In genomic region chr3:69084668-69085542, GRCh38 we compare ENCODE assay signal across 8 cellular contexts. TPM values are rescaled to one million over a fixed set of nuclear protein-coding genes. Genes with fewer than 3 reads are reported as not detected.
DNase-seq lines count a peak whose midpoint lies in the region; ATAC-seq and TF ChIP-seq lines count a peak whose summit lies in the region.

ARL6IP5 (plus strand) TSS chr3:69084937; CDS start chr3:69085048, 111 bp downstream.

- peaks cover 81% of the 10 kb centered on the region for H3K4me1 ChIP-seq in DOHH2 (ENCODE audit: control insufficient read depth, low read length)

- peak within 1 kb of the TSS; percentile 95 for H3K4me2 ChIP-seq in DOHH2 (ENCODE audit: low read length)

- H3K36me3 Mint-ChIP-seq in nephron progenitor cell (ENCODE audit: low read depth), result peaks cover 7% of the 10 kb centered on the region

- peaks cover 2% of the 10 kb centered on the region for H3K27me3 Mint-ChIP-seq in nephron progenitor cell (ENCODE audit: low read depth, poor library complexity)
- no peaks in the 10 kb centered on the region for H3K27me3 Mint-ChIP-seq in stimulated activated naive CD8-positive, alpha-beta T cell treated with anti-CD3 and anti-CD28 coated beads, Interleukin-15, amount 100 ng/mL, for 72 hours

- H3K4me3 Mint-ChIP-seq in nephron progenitor cell, result peak within 1 kb of the TSS; percentile 95
- H3K4me3 Mint-ChIP-seq in stimulated activated naive CD8-positive, alpha-beta T cell treated with anti-CD3 and anti-CD28 coated beads, Interleukin-15, amount 100 ng/mL, for 72 hours, result peak within 1 kb of the TSS; percentile 89 to 95

- H3K27me3 ChIP-seq in DOHH2 (ENCODE audit: control insufficient read depth, low read length), result no peaks in the 10 kb centered on the region

- H3K36me3 ChIP-seq in DOHH2 (ENCODE audit: control insufficient read depth, low read length), result no peaks in the 10 kb centered on the region; the same call in 1 of the 2 replicates

- H3K9me3 Mint-ChIP-seq in nephron progenitor cell, result no peaks in the 10 kb centered on the region
- H3K9me3 Mint-ChIP-seq in stimulated activated naive CD8-positive, alpha-beta T cell treated with anti-CD3 and anti-CD28 coated beads, Interleukin-15, amount 100 ng/mL, for 72 hours, result no peaks in the 10 kb centered on the region

- DNase-seq in LHCN-M2 (ENCODE audit: low read depth) (peak; percentile 92), SHP77 (lab: John Stamatoyannopoulos, UW) (peak; percentile 79 to 90), fibroblast of the aortic adventitia (ENCODE audit: low read depth) (peak; percentile 95), nephron progenitor cell (peak; percentile 89)
- DNase-seq in activated effector memory CD4-positive, alpha-beta T cell treated with Interleukin-2 at 50 U/mL for 16 hours, result peak; percentile 85
- DNase-seq in stimulated activated naive CD8-positive, alpha-beta T cell treated with anti-CD3 and anti-CD28 coated beads, Interleukin-15, amount 100 ng/mL, for 72 hours, result peak; percentile 87 to 94

- TF ChIP-seq CTCF in DOHH2 (IDR thresholded peaks at IDR 0.05; ENCODE audit: low read depth, low read length, poor library complexity, severe bottlenecking), result no peak
- TF ChIP-seq CTCF in fibroblast of the aortic adventitia (IDR thresholded peaks at IDR 0.05; ENCODE audit: insufficient read depth, low read length), result no peak
- TF ChIP-seq CTCF in nephron progenitor cell (IDR thresholded peaks at IDR 0.05), result no peak

- H3K4me1 Mint-ChIP-seq in nephron progenitor cell, result peaks cover 66% of the 10 kb centered on the region
- peaks cover 64% of the 10 kb centered on the region for H3K4me1 Mint-ChIP-seq in stimulated activated naive CD8-positive, alpha-beta T cell treated with anti-CD3 and anti-CD28 coated beads, Interleukin-15, amount 100 ng/mL, for 72 hours

- peaks cover 30% of the 10 kb centered on the region for H3F3A ChIP-seq in DOHH2 (ENCODE audit: control insufficient read depth, insufficient read depth)

- no peak within 1 kb of the TSS for H3K27ac Mint-ChIP-seq in nephron progenitor cell
- H3K27ac Mint-ChIP-seq in stimulated activated naive CD8-positive, alpha-beta T cell treated with anti-CD3 and anti-CD28 coated beads, Interleukin-15, amount 100 ng/mL, for 72 hours, result peak within 1 kb of the TSS; percentile 96 to 97

- H3K9me3 ChIP-seq in DOHH2 (ENCODE audit: control insufficient read depth, insufficient read depth, low read length), result no peaks in the 10 kb centered on the region

- H3K79me2 ChIP-seq in DOHH2 (ENCODE audit: control insufficient read depth, low read length), result peaks cover 35% of the 10 kb centered on the region

- H3K4me3 ChIP-seq in DOHH2 (ENCODE audit: low read length) (peak within 1 kb of the TSS; percentile 92), fibroblast of the aortic adventitia (ENCODE audit: low read depth, low read length) (peak within 1 kb of the TSS; percentile 96)

- H4K20me1 ChIP-seq in DOHH2 (ENCODE audit: control insufficient read depth, insufficient read depth, low read depth, low read length), result no peaks in the 10 kb centered on the region

- H3K27ac ChIP-seq in DOHH2 (ENCODE audit: low read depth, low read length), result peak within 1 kb of the TSS; percentile 88

- H3K9me2 ChIP-seq in DOHH2 (replicated peaks; ENCODE audit: control insufficient read depth, low read length), result no peaks in the 10 kb centered on the region

- ATAC-seq in GM21825 (IDR thresholded peaks at IDR 0.05; ENCODE audit: unreplicated experiment), result peak; percentile 53
- peak; percentile 74 for ATAC-seq in stimulated activated naive CD8-positive, alpha-beta T cell treated with anti-CD3 and anti-CD28 coated beads, Interleukin-15, amount 100 ng/mL, for 72 hours

RNA-seq across cellular contexts. Expression of gene ARL6IP5, which starts in this region (rescaled TPM):
- total RNA-seq in LHCN-M2 (2014; rRNA removed), result 94.3 and 119 TPM in 2 replicates
- polyA plus RNA-seq in LHCN-M2 (2012), result 106 TPM
- total RNA-seq in fibroblast of the aortic adventitia (ENCODE audit: low replicate concordance), result 108 and 177 TPM in 2 replicates

Comparison
In these comparisons a context has a peak if more than half of its experiments do, and no peak if none do; other contexts are left out.
1. Peak in every context shown above with its lines: DNase-seq, ATAC-seq, H3K4me3 ChIP-seq and H3K27ac ChIP-seq.